Comparison of ENCODE assay signal across 9 cellular contexts in genomic region chr19:12733907-12734214, GRCh38. TPM values are rescaled to one million over a fixed set of nuclear protein-coding genes. Genes with fewer than 3 reads are reported as not detected.
A peak's percentile ranks its signal among the peaks of the same experiment; 100 is the strongest.
DNase-seq lines count a peak whose midpoint lies in the region; ATAC-seq, FAIRE-seq and TF ChIP-seq lines count a peak whose summit lies in the region.
"Had no signal": no experiment of that assay in that cellular context is flagged by ENCODE, and none has a peak within 500 bp of the region (broad histone marks: within the 10 kb centered on the region; RNA-seq: fewer than 3 reads in every experiment).

No MANE protein-coding gene starts in this region.

- H3K27me3 ChIP-seq in HUES48 (ENCODE audit: control insufficient read depth, insufficient read depth, low read length) (no peaks in the 10 kb centered on the region), mammary epithelial cell (ENCODE audit: insufficient read depth, low read length) (no peaks in the 10 kb centered on the region), mucosa of stomach (ENCODE audit: control insufficient read depth, insufficient read depth, low read length) (no peaks in the 10 kb centered on the region)

- H3K4me2 ChIP-seq in A549, result peak overlapping the region; percentile 100
- H3K4me2 ChIP-seq in mammary epithelial cell (ENCODE audit: insufficient read depth, low read depth, low read length), result peak overlapping the region; percentile 81

- FAIRE-seq in A549 (lab: Jason Lieb, UNC), result no peak

- H3K79me2 ChIP-seq in mammary epithelial cell (ENCODE audit: insufficient read depth, low read length), result peaks cover 69% of the 10 kb centered on the region

- peaks cover 28% of the 10 kb centered on the region for H3K4me1 ChIP-seq in A549
- H3K4me1 ChIP-seq in HUES48 (ENCODE audit: control insufficient read depth, insufficient read depth, low read length), result peaks cover 4% of the 10 kb centered on the region; the same call in 1 of the 2 replicates
- peaks cover 24% of the 10 kb centered on the region for H3K4me1 ChIP-seq in mammary epithelial cell (ENCODE audit: insufficient read depth, low read length)
- peaks cover 34% of the 10 kb centered on the region for H3K4me1 ChIP-seq in mucosa of stomach (ENCODE audit: control insufficient read depth, insufficient read depth, low read length)

- intact Hi-C loops in mammary epithelial cell (cut with micrococcal nuclease), result loop anchor here (2.0 kb wide), 1 partner anchor 23 kb away; no protein-coding TSS in a partner anchor

- WGBS in A549 (ENCODE audit: missing lambda C conversion rate), result 0% methylated on average over 3 of the region's 9 CpGs
- WGBS in mammary epithelial cell (ENCODE audit: low coverage, missing lambda C conversion rate), result 3% methylated on average over 4 of the region's 9 CpGs

- TF ChIP-seq CTCF in A549 (IDR thresholded peaks at IDR 0.05) (no peak), mammary epithelial cell (conservative IDR thresholded peaks at IDR 0.05 in 1 of 2, IDR thresholded peaks at IDR 0.05 in 1 of 2; ENCODE audit: extremely low read depth in 1 of 2, insufficient read depth in 1 of 2, low read depth in 1 of 2, low read length in 2 of 2) (no peak)

- TF ChIP-seq POLR2A in A549 (IDR thresholded peaks at IDR 0.05; ENCODE audit: low read length), result no peak

- peaks cover 36% of the 10 kb centered on the region for H3K36me3 ChIP-seq in HUES48 (ENCODE audit: control insufficient read depth, insufficient read depth, low read length)
- H3K36me3 ChIP-seq in mammary epithelial cell (ENCODE audit: insufficient read depth, low read length), result peaks cover 8% of the 10 kb centered on the region
- H3K36me3 ChIP-seq in mucosa of stomach (ENCODE audit: control insufficient read depth, insufficient read depth, low read length), result no peaks in the 10 kb centered on the region

- no peak for TF ChIP-seq EP300 in A549 (IDR thresholded peaks at IDR 0.05)

- dilution Hi-C loops in mammary epithelial cell (cut with HindIII; ENCODE audit: low sequenced_read_pairs), result no loop called here

- ATAC-seq in A549 (no peak), GM21360 (IDR thresholded peaks at IDR 0.05; ENCODE audit: unreplicated experiment) (no peak)
- no peak for ATAC-seq in activated CD4-positive, CD25-positive, alpha-beta regulatory T cell treated with anti-CD3 and anti-CD28 coated beads, Interleukin-2, amount 50 U/mL, for 24 hours

- POLR2A ChIA-PET in A549 (lab: Yijun Ruan, JAX), result interaction anchor here (1.1 to 2.2 kb wide), 3 partner anchors 10 to 53 kb away, joined by 3 to 16 read pairs (median 6); partner anchors contain the start of genes DHPS and TNPO2

- H2AFZ ChIP-seq in mammary epithelial cell (ENCODE audit: low read depth, low read length), result peak overlapping the region; percentile 83

- TSS peak; percentile 13 for BruUV-seq in mammary epithelial cell (replicated peaks; lab: Mats Ljungman, UMichigan)

- H3K9me3 ChIP-seq in A549 (no peaks in the 10 kb centered on the region), HUES48 (ENCODE audit: control insufficient read depth, insufficient read depth, low read length) (no peaks in the 10 kb centered on the region), mammary epithelial cell (replicated peaks; ENCODE audit: insufficient read depth, low read length) (no peaks in the 10 kb centered on the region), mucosa of stomach (ENCODE audit: control insufficient read depth, low read length) (no peaks in the 10 kb centered on the region)

- CTCF ChIA-PET in A549 (lab: Yijun Ruan, JAX) (interaction anchor here (1.4 to 38.2 kb wide), 4 partner anchors 9 to 114 kb away, joined by 4 to 725 read pairs (median 8); partner anchors contain the start of genes HOOK2 and TNPO2), mammary epithelial cell (lab: Charles Lee; ENCODE audit: low non-redundant PET) (interaction anchor here (0.6 kb wide), 1 partner anchor 61 kb away, joined by 3 read pairs; no protein-coding TSS in a partner anchor)

- in situ Hi-C loops in mammary epithelial cell (cut with MboI; ENCODE audit: low sequenced_read_pairs in 2 of 2), result no loop called here

- H3K9ac ChIP-seq in HUES48 (ENCODE audit: low read depth, low read length) (peak overlapping the region; percentile 85), mammary epithelial cell (ENCODE audit: insufficient read depth, low read length) (peak overlapping the region; percentile 96), mucosa of stomach (ENCODE audit: low read length) (peak overlapping the region; percentile 96)

- no peak for TF ChIP-seq RAD21 in A549 (conservative IDR thresholded peaks at IDR 0.05 in 1 of 2, IDR thresholded peaks at IDR 0.05 in 1 of 2)

- H3K27ac ChIP-seq in A549 (peak overlapping the region; percentile 88 to 99), HUES48 (ENCODE audit: low read depth, low read length) (peak overlapping the region; percentile 92), mammary epithelial cell (ENCODE audit: insufficient read depth, low read depth, low read length) (peak overlapping the region; percentile 70)

- H3K4me3 ChIP-seq in A549 (peak overlapping the region; percentile 97), HUES48 (ENCODE audit: low read depth, low read length) (peak overlapping the region; percentile 97), mammary epithelial cell (replicated peaks in 1 of 3; ENCODE audit: insufficient read depth in 1 of 3, low read depth in 2 of 3, low read length in 3 of 3) (peak overlapping the region; percentile 61 to 96 (median 84)), mucosa of stomach (ENCODE audit: low read length) (peak overlapping the region; percentile 90)

- peaks cover 8% of the 10 kb centered on the region for H4K20me1 ChIP-seq in mammary epithelial cell (ENCODE audit: insufficient read depth, low read length)

- DNase-seq in A549 (ENCODE audit: low read depth in 1 of 2, low spot score in 1 of 2) (no peak), mammary epithelial cell (no peak), NCI-H524 (lab: John Stamatoyannopoulos, UW) (no peak), activated gamma-delta T cell treated with Interleukin-2 at 50 U/mL for 16 hours (no peak)

TF ChIP-seq in A549, 52 proteins besides CTCF, POLR2A, EP300 and RAD21:
- TF ChIP-seq KDM5A (IDR thresholded peaks at IDR 0.05), result no peak
- no peak for TF ChIP-seq TFCP2L1 (CRISPR knock-in tag; IDR thresholded peaks at IDR 0.05)
- no peak for TF ChIP-seq PHF8 (IDR thresholded peaks at IDR 0.05; ENCODE audit: borderline replicate concordance, low read depth)
- no peak for TF ChIP-seq EHF (CRISPR knock-in tag; IDR thresholded peaks at IDR 0.05)

RNA-seq across cellular contexts. Expression of gene TRIR, which starts 0.6 kb away (rescaled TPM):
- polyA plus RNA-seq in A549 (2011; rRNA removed) (105 and 137 TPM in 2 replicates), A549 (2017; fragmentation: RNase III; extraction: RNeasy Plus Mini Kit Qiagen cat#74134 plus additional on column Dnase treatment) (144 to 154 TPM (median 152 TPM) in 3 replicates), mammary epithelial cell (170 TPM)
- 255 and 297 TPM in 2 replicates for polyA plus RNA-seq in A549 (2012; cell fraction: cytosol; rRNA removed)
- 128 and 182 TPM in 2 replicates for polyA plus RNA-seq in A549 (2012; cell fraction: nucleus; rRNA removed)
- polyA minus RNA-seq in A549 (2011; rRNA and poly(A)+ RNA removed), result 25.4 and 34.7 TPM in 2 replicates
- 100 to 1,000 TPM; 102 to 138 TPM for total RNA-seq in mammary epithelial cell
- 88.9 TPM for polyA minus RNA-seq in mammary epithelial cell

RNA-seq across cellular contexts. Expression of gene GET3, which starts 3.4 kb away (rescaled TPM):
- polyA plus RNA-seq in A549 (2011; rRNA removed) (84.9 and 87.0 TPM in 2 replicates), A549 (2017; fragmentation: RNase III; extraction: RNeasy Plus Mini Kit Qiagen cat#74134 plus additional on column Dnase treatment) (82.7 to 96.7 TPM (median 91.7 TPM) in 3 replicates), mammary epithelial cell (153 TPM)
- polyA plus RNA-seq in A549 (2012; cell fraction: cytosol; rRNA removed), result 190 and 195 TPM in 2 replicates
- polyA plus RNA-seq in A549 (2012; cell fraction: nucleus; rRNA removed), result 155 and 164 TPM in 2 replicates
- 63.6 and 71.6 TPM in 2 replicates for polyA minus RNA-seq in A549 (2011; rRNA and poly(A)+ RNA removed)
- total RNA-seq in mammary epithelial cell, result 10 to 100 TPM; 64.3 to 74.5 TPM
- 96.3 TPM for polyA minus RNA-seq in mammary epithelial cell

RNA-seq across cellular contexts. Expression of gene TNPO2, which starts 10.1 kb away (rescaled TPM):
- polyA plus RNA-seq in A549 (2011; rRNA removed) (33.7 and 38.0 TPM in 2 replicates), A549 (2017; fragmentation: RNase III; extraction: RNeasy Plus Mini Kit Qiagen cat#74134 plus additional on column Dnase treatment) (39.8 to 42.5 TPM (median 41.0 TPM) in 3 replicates), mammary epithelial cell (118 TPM)
- polyA plus RNA-seq in A549 (2012; cell fraction: cytosol; rRNA removed), result 51.8 and 59.4 TPM in 2 replicates
- 257 and 323 TPM in 2 replicates for polyA plus RNA-seq in A549 (2012; cell fraction: nucleus; rRNA removed)
- 153 and 163 TPM in 2 replicates for polyA minus RNA-seq in A549 (2011; rRNA and poly(A)+ RNA removed)
- 100 to 1,000 TPM in 1 of 2 donors, 10 to 100 TPM in 1; 73.0 to 104 TPM for total RNA-seq in mammary epithelial cell
- 185 TPM for polyA minus RNA-seq in mammary epithelial cell

RNA-seq across cellular contexts. Expression of gene BEST2, which starts 17.7 kb away (rescaled TPM):
- polyA plus RNA-seq in A549 (2011; rRNA removed) (not detected in 2 replicates), A549 (2017; fragmentation: RNase III; extraction: RNeasy Plus Mini Kit Qiagen cat#74134 plus additional on column Dnase treatment) (not detected in 3 replicates), mammary epithelial cell (0.12 TPM)
- 0.03 and 0.04 TPM in 2 replicates for polyA plus RNA-seq in A549 (2012; cell fraction: cytosol; rRNA removed)
- 0.11 TPM in 1 of 2 replicates, not detected in the other for polyA plus RNA-seq in A549 (2012; cell fraction: nucleus; rRNA removed)
- not detected in 2 replicates for polyA minus RNA-seq in A549 (2011; rRNA and poly(A)+ RNA removed)
- total RNA-seq in mammary epithelial cell, result under 1 TPM in 1 of 2 donors, not detected in 1; 0.50 TPM
- polyA minus RNA-seq in mammary epithelial cell, result 1.5 TPM
- total RNA-seq: T-helper 2 cell treated with Interferon-gamma antibody and Interleukin-4, amounts not matched to agents 100 ng/mL and 5 ng/mL, for 36 hours had no signal

RNA-seq across cellular contexts. Expression of gene FBXW9, which starts 37.4 kb away (rescaled TPM):
- 5.7 and 6.9 TPM in 2 replicates for polyA plus RNA-seq in A549 (2011; rRNA removed)
- 16.9 and 22.9 TPM in 2 replicates for polyA plus RNA-seq in A549 (2012; cell fraction: cytosol; rRNA removed)
- 38.1 and 46.2 TPM in 2 replicates for polyA plus RNA-seq in A549 (2012; cell fraction: nucleus; rRNA removed)
- polyA plus RNA-seq in A549 (2017; fragmentation: RNase III; extraction: RNeasy Plus Mini Kit Qiagen cat#74134 plus additional on column Dnase treatment), result 7.3 to 8.1 TPM (median 8.0 TPM) in 3 replicates
- polyA minus RNA-seq in A549 (2011; rRNA and poly(A)+ RNA removed), result 5.1 and 5.9 TPM in 2 replicates
- 10 to 100 TPM; 13.7 to 14.8 TPM for total RNA-seq in mammary epithelial cell
- 14.4 TPM for polyA plus RNA-seq in mammary epithelial cell
- polyA minus RNA-seq in mammary epithelial cell, result 6.5 TPM
